In the genomic region with DNA sequence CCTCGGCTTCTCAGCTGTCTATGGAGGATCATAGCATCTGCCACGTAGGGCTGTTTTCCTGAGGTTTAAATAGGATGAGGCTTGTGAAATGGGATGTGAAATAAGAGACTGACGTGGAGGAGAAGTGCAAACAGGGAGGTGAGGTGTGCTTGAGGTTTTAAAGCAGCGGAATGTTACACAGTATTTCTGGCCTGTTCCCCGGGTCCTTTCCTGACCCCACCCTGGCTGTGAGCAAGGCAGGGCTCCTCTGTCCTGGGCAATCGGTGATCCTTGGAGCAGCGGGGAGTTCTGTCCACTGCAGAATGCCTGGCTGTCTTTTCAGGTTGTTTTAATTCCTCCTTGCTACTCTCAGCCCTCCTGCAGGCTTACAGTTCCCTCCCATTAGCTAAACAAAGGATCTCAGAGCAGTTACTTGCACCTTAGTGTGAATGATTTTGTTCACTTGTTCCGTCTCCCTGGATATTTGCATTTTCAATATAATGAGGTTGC, we compare ENCODE assay signal across 27 cellular contexts. TPM values are rescaled to one million over a fixed set of nuclear protein-coding genes. Genes with fewer than 3 reads are reported as not detected.
A peak's percentile ranks its signal among the peaks of the same experiment; 100 is the strongest.
DNase-seq lines count a peak whose midpoint lies in the region; ATAC-seq, FAIRE-seq and TF ChIP-seq lines count a peak whose summit lies in the region.
"Had no signal": no experiment of that assay in that cellular context is flagged by ENCODE, and none has a peak within 500 bp of the region (broad histone marks: within the 10 kb centered on the region; RNA-seq: fewer than 3 reads in every experiment).

No MANE protein-coding gene starts in this region.

- H3K27me3 Mint-ChIP-seq in activated T-cell treated with anti-CD3 and anti-CD28 coated beads, Interleukin-2, amount 50 U/mL, for 24 hours = no peaks in the 10 kb centered on the region
- H3K27me3 Mint-ChIP-seq in type B pancreatic cell = peaks cover 5% of the 10 kb centered on the region
- H3K27me3 Mint-ChIP-seq: stimulated activated naive B cell treated with anti-CD40 and anti-IgM and Interleukin-4, amounts not matched to agents 10 μg/mL and 1 μg/mL and 100 μg/mL, for 72 hours had no signal

- FAIRE-seq in GM12892 (lab: Jason Lieb, UNC) = no peak
- FAIRE-seq: endothelial cell of umbilical vein, small intestine had no signal

- peaks cover 7% of the 10 kb centered on the region for H3K36me3 Mint-ChIP-seq in activated T-cell treated with anti-CD3 and anti-CD28 coated beads, Interleukin-2, amount 50 U/mL, for 24 hours (ENCODE audit: low read depth)
- H3K36me3 Mint-ChIP-seq in type B pancreatic cell = peaks cover 9% of the 10 kb centered on the region

- ATAC-seq in HG02884 (IDR thresholded peaks at IDR 0.05; ENCODE audit: unreplicated experiment) = no peak
- ATAC-seq: heart left ventricle; left ventricle myocardium superior; stimulated activated naive B cell treated with anti-CD40 and anti-IgM and Interleukin-4, amounts not matched to agents 10 μg/mL and 1 μg/mL and 100 μg/mL, for 72 hours had no signal

- peak overlapping the region; percentile 13 for H3K27ac Mint-ChIP-seq in activated T-cell treated with anti-CD3 and anti-CD28 coated beads, Interleukin-2, amount 50 U/mL, for 24 hours
- peak overlapping the region; percentile 38 for H3K27ac Mint-ChIP-seq in type B pancreatic cell
- H3K27ac Mint-ChIP-seq: mesothelial cell of epicardium, nephron progenitor cell had no signal

- no peak overlapping the region for H3K4me3 Mint-ChIP-seq in activated T-cell treated with anti-CD3 and anti-CD28 coated beads, Interleukin-2, amount 50 U/mL, for 24 hours
- no peak overlapping the region for H3K4me3 Mint-ChIP-seq in type B pancreatic cell
- H3K4me3 Mint-ChIP-seq: mesothelial cell of epicardium; nephron progenitor cell; stimulated activated naive B cell treated with anti-CD40 and anti-IgM and Interleukin-4, amounts not matched to agents 10 μg/mL and 1 μg/mL and 100 μg/mL, for 72 hours had no signal

- H3K9me3 Mint-ChIP-seq in activated T-cell treated with anti-CD3 and anti-CD28 coated beads, Interleukin-2, amount 50 U/mL, for 24 hours = no peaks in the 10 kb centered on the region
- no peaks in the 10 kb centered on the region for H3K9me3 Mint-ChIP-seq in type B pancreatic cell
- H3K9me3 Mint-ChIP-seq: mesothelial cell of epicardium; nephron progenitor cell; stimulated activated naive B cell treated with anti-CD40 and anti-IgM and Interleukin-4, amounts not matched to agents 10 μg/mL and 1 μg/mL and 100 μg/mL, for 72 hours had no signal

- H3K4me1 Mint-ChIP-seq in activated T-cell treated with anti-CD3 and anti-CD28 coated beads, Interleukin-2, amount 50 U/mL, for 24 hours (ENCODE audit: low read depth) = no peaks in the 10 kb centered on the region
- H3K4me1 Mint-ChIP-seq in type B pancreatic cell (ENCODE audit: unreplicated experiment) = peaks cover 30% of the 10 kb centered on the region
- H3K4me1 Mint-ChIP-seq: stimulated activated naive B cell treated with anti-CD40 and anti-IgM and Interleukin-4, amounts not matched to agents 10 μg/mL and 1 μg/mL and 100 μg/mL, for 72 hours had no signal

- no peak for TF ChIP-seq CTCF in type B pancreatic cell (conservative IDR thresholded peaks at IDR 0.05)

- no peak for TF ChIP-seq POLR2A in GM12892 (IDR thresholded peaks at IDR 0.05; ENCODE audit: low read depth, low read length)

- DNase-seq in activated T-cell treated with anti-CD3 and anti-CD28 coated beads, Interleukin-2, amount 50 U/mL, for 24 hours = no peak
- DNase-seq in activated T-cell treated with anti-CD3 and anti-CD28 coated beads for 4 hours = no peak
- DNase-seq in RPMI8226 = peak; percentile 2
- peak; percentile 44 for DNase-seq in iPS-NIHi11 (ENCODE audit: low spot score)
- DNase-seq in type B pancreatic cell (ENCODE audit: extremely low spot score, unreplicated experiment) = no peak
- no peak for DNase-seq in NCI-H1930 (lab: John Stamatoyannopoulos, UW)
- DNase-seq in GM12892 (ENCODE audit: insufficient read length) = no peak
- DNase-seq: ACHN; activated CD4-positive, alpha-beta T cell treated with anti-CD3 and anti-CD28 coated beads, Interleukin-2, amount 50 U/mL, for 1 hour; Calu3; colonic mucosa; GM23248; left ventricle myocardium superior; MG63; NCI-H446 treated with DMSO at 0.1 percent for 48 hours; nephron progenitor cell; SK-N-SH; small intestine; stimulated activated naive B cell treated with anti-CD40 and anti-IgM and Interleukin-4, amounts not matched to agents 10 μg/mL and 1 μg/mL and 100 μg/mL, for 72 hours; T-helper 2 cell had no signal

RNA-seq across cellular contexts. Expression of gene LHX4, which starts 38.5 kb away (rescaled TPM):
- 0.22 and 0.38 TPM in 2 replicates for total RNA-seq in type B pancreatic cell (ENCODE audit: low replicate concordance)
- polyA plus RNA-seq in GM12892 (2012; ENCODE audit: missing spikeins) = 1.3 TPM
- total RNA-seq: adrenal gland, breast epithelium, endothelial cell of umbilical vein, GM23248, heart left ventricle, left ventricle myocardium superior, temporal lobe had no signal
- polyA plus RNA-seq: adrenal gland, endothelial cell of umbilical vein, heart left ventricle, SK-N-SH had no signal

Comparison
In these comparisons a context has a peak if more than half of its experiments do, and no peak if none do; other contexts are left out.
1. DNase-seq: peak in RPMI8226 (single experiment) and iPS-NIHi11 (single experiment); none in activated T-cell treated with anti-CD3 and anti-CD28 coated beads, Interleukin-2, amount 50 U/mL, for 24 hours (single experiment), activated T-cell treated with anti-CD3 and anti-CD28 coated beads for 4 hours (single experiment), type B pancreatic cell (single experiment), NCI-H1930 (0 of 2) and GM12892 (single experiment).